2 cellular contexts compared by ENCODE assay signal in the genomic region with DNA sequence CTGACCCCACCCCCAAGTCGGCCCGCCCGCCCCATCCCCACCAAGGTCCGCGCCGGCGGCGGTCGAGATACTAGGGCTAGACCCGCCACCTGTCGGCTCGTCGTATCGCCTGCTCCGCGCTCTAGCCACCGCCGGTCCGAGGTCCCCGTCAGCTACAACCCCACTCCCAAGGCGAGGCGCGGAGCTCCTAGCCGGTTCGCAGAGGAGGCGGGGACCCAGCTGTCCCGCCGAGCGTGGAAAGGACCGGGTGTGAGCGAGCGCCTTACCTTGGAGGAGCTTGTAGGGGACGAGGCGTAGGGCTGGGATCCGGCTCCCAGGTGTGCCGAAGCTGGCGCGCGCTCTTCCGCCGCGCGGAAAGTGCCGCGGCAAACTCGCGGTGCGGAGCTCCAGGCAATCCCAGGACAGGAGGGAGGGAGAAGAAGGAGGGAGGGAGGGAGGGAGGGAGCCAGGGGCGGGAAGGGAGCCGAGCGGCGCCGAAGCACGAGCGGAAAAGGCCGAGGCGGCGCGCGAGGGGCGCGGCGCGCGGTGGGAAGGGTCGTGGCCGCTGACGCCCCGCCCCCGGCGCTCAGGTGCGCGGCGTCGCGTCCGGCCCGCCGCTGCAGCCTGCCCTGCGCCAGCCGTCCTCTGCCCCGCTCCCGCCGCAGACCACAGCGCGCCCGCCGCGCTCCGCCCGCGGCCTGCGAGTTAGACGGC.
TF ChIP-seq lines count a peak whose summit lies in the region.

A gene with protein sequence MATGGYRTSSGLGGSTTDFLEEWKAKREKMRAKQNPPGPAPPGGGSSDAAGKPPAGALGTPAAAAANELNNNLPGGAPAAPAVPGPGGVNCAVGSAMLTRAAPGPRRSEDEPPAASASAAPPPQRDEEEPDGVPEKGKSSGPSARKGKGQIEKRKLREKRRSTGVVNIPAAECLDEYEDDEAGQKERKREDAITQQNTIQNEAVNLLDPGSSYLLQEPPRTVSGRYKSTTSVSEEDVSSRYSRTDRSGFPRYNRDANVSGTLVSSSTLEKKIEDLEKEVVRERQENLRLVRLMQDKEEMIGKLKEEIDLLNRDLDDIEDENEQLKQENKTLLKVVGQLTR (minus strand): TSS at position 359 of the 693 bp plus-strand sequence. CDS start 720 bp downstream, outside the sequence.

TF ChIP-seq in HEK293, 187 proteins besides CTCF, POLR2A, EP300 and RAD21 (continued from another document and continues in another):
- TF ChIP-seq, protein P1, sequence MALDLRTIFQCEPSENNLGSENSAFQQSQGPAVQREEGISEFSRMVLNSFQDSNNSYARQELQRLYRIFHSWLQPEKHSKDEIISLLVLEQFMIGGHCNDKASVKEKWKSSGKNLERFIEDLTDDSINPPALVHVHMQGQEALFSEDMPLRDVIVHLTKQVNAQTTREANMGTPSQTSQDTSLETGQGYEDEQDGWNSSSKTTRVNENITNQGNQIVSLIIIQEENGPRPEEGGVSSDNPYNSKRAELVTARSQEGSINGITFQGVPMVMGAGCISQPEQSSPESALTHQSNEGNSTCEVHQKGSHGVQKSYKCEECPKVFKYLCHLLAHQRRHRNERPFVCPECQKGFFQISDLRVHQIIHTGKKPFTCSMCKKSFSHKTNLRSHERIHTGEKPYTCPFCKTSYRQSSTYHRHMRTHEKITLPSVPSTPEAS (tag by site-specific recombination; IDR thresholded peaks at IDR 0.05), result no peak
- no peak for TF ChIP-seq ZNF529 (tag by site-specific recombination; IDR thresholded peaks at IDR 0.05; ENCODE audit: insufficient replicate concordance)
- no peak for TF ChIP-seq MEIS1 (CRISPR knock-in tag; IDR thresholded peaks at IDR 0.05; ENCODE audit: borderline replicate concordance)
- TF ChIP-seq, protein P2, sequence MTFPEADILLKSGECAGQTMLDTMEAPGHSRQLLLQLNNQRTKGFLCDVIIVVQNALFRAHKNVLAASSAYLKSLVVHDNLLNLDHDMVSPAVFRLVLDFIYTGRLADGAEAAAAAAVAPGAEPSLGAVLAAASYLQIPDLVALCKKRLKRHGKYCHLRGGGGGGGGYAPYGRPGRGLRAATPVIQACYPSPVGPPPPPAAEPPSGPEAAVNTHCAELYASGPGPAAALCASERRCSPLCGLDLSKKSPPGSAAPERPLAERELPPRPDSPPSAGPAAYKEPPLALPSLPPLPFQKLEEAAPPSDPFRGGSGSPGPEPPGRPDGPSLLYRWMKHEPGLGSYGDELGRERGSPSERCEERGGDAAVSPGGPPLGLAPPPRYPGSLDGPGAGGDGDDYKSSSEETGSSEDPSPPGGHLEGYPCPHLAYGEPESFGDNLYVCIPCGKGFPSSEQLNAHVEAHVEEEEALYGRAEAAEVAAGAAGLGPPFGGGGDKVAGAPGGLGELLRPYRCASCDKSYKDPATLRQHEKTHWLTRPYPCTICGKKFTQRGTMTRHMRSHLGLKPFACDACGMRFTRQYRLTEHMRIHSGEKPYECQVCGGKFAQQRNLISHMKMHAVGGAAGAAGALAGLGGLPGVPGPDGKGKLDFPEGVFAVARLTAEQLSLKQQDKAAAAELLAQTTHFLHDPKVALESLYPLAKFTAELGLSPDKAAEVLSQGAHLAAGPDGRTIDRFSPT (tag by site-specific recombination; IDR thresholded peaks at IDR 0.05), result no peak
- TF ChIP-seq ZNF621 (tag by site-specific recombination; IDR thresholded peaks at IDR 0.05), result no peak
- TF ChIP-seq ZNF391 (tag by site-specific recombination; IDR thresholded peaks at IDR 0.05; ENCODE audit: borderline replicate concordance, low read depth), result peak; percentile 93; the same call in 1 of the 2 replicates
- TF ChIP-seq ZNF843 (tag by site-specific recombination; IDR thresholded peaks at IDR 0.05), result peak; percentile 65; the same call in 1 of the 2 replicates
- TF ChIP-seq, protein P3, sequence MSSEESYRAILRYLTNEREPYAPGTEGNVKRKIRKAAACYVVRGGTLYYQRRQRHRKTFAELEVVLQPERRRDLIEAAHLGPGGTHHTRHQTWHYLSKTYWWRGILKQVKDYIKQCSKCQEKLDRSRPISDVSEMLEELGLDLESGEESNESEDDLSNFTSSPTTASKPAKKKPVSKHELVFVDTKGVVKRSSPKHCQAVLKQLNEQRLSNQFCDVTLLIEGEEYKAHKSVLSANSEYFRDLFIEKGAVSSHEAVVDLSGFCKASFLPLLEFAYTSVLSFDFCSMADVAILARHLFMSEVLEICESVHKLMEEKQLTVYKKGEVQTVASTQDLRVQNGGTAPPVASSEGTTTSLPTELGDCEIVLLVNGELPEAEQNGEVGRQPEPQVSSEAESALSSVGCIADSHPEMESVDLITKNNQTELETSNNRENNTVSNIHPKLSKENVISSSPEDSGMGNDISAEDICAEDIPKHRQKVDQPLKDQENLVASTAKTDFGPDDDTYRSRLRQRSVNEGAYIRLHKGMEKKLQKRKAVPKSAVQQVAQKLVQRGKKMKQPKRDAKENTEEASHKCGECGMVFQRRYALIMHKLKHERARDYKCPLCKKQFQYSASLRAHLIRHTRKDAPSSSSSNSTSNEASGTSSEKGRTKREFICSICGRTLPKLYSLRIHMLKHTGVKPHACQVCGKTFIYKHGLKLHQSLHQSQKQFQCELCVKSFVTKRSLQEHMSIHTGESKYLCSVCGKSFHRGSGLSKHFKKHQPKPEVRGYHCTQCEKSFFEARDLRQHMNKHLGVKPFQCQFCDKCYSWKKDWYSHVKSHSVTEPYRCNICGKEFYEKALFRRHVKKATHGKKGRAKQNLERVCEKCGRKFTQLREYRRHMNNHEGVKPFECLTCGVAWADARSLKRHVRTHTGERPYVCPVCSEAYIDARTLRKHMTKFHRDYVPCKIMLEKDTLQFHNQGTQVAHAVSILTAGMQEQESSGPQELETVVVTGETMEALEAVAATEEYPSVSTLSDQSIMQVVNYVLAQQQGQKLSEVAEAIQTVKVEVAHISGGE (tag by site-specific recombination; conservative IDR thresholded peaks at IDR 0.05; ENCODE audit: low read depth), result 0 out of 2 replicates have a peak, but pooled peaks have one; percentile 15
- TF ChIP-seq ZNF155 (tag by site-specific recombination; IDR thresholded peaks at IDR 0.05), result no peak
- TF ChIP-seq ZNF660 (tag by site-specific recombination; IDR thresholded peaks at IDR 0.05), result peak; percentile 8
- no peak; the same call in none of the 2 replicates for TF ChIP-seq KLF10 (tag by site-specific recombination; IDR thresholded peaks at IDR 0.05)
- TF ChIP-seq, protein P4, sequence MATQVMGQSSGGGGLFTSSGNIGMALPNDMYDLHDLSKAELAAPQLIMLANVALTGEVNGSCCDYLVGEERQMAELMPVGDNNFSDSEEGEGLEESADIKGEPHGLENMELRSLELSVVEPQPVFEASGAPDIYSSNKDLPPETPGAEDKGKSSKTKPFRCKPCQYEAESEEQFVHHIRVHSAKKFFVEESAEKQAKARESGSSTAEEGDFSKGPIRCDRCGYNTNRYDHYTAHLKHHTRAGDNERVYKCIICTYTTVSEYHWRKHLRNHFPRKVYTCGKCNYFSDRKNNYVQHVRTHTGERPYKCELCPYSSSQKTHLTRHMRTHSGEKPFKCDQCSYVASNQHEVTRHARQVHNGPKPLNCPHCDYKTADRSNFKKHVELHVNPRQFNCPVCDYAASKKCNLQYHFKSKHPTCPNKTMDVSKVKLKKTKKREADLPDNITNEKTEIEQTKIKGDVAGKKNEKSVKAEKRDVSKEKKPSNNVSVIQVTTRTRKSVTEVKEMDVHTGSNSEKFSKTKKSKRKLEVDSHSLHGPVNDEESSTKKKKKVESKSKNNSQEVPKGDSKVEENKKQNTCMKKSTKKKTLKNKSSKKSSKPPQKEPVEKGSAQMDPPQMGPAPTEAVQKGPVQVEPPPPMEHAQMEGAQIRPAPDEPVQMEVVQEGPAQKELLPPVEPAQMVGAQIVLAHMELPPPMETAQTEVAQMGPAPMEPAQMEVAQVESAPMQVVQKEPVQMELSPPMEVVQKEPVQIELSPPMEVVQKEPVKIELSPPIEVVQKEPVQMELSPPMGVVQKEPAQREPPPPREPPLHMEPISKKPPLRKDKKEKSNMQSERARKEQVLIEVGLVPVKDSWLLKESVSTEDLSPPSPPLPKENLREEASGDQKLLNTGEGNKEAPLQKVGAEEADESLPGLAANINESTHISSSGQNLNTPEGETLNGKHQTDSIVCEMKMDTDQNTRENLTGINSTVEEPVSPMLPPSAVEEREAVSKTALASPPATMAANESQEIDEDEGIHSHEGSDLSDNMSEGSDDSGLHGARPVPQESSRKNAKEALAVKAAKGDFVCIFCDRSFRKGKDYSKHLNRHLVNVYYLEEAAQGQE (tag by site-specific recombination; IDR thresholded peaks at IDR 0.05), result 0 out of 2 replicates have a peak, but pooled peaks have one; percentile 11

TF ChIP-seq in SK-N-SH, 30 proteins besides CTCF, POLR2A, EP300 and RAD21 (continued from another document):
- TF ChIP-seq, protein P5, sequence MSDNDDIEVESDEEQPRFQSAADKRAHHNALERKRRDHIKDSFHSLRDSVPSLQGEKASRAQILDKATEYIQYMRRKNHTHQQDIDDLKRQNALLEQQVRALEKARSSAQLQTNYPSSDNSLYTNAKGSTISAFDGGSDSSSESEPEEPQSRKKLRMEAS (IDR thresholded peaks at IDR 0.05; ENCODE audit: low read depth), result no peak
- TF ChIP-seq, protein P6, sequence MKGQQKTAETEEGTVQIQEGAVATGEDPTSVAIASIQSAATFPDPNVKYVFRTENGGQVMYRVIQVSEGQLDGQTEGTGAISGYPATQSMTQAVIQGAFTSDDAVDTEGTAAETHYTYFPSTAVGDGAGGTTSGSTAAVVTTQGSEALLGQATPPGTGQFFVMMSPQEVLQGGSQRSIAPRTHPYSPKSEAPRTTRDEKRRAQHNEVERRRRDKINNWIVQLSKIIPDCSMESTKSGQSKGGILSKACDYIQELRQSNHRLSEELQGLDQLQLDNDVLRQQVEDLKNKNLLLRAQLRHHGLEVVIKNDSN (IDR thresholded peaks at IDR 0.05; ENCODE audit: borderline replicate concordance, low read depth), result no peak
- TF ChIP-seq, protein P7, sequence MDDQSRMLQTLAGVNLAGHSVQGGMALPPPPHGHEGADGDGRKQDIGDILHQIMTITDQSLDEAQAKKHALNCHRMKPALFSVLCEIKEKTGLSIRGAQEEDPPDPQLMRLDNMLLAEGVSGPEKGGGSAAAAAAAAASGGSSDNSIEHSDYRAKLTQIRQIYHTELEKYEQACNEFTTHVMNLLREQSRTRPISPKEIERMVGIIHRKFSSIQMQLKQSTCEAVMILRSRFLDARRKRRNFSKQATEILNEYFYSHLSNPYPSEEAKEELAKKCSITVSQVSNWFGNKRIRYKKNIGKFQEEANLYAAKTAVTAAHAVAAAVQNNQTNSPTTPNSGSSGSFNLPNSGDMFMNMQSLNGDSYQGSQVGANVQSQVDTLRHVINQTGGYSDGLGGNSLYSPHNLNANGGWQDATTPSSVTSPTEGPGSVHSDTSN (IDR thresholded peaks at IDR 0.05), result no peak
- TF ChIP-seq YY1 (IDR thresholded peaks at IDR 0.05; ENCODE audit: low read depth) (no peak), POLR2AphosphoS5 (IDR thresholded peaks at IDR 0.05; ENCODE audit: low read depth, low read length) (no peak), MXI1 (IDR thresholded peaks at IDR 0.05; ENCODE audit: low read depth, low read length) (no peak)
- TF ChIP-seq, protein P8, sequence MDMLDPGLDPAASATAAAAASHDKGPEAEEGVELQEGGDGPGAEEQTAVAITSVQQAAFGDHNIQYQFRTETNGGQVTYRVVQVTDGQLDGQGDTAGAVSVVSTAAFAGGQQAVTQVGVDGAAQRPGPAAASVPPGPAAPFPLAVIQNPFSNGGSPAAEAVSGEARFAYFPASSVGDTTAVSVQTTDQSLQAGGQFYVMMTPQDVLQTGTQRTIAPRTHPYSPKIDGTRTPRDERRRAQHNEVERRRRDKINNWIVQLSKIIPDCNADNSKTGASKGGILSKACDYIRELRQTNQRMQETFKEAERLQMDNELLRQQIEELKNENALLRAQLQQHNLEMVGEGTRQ (IDR thresholded peaks at IDR 0.05; ENCODE audit: borderline replicate concordance, low read depth, low read length), result no peak
- TF ChIP-seq, protein P4 (IDR thresholded peaks at IDR 0.05; ENCODE audit: low read depth, low read length), result no peak
- TF ChIP-seq, protein P9, sequence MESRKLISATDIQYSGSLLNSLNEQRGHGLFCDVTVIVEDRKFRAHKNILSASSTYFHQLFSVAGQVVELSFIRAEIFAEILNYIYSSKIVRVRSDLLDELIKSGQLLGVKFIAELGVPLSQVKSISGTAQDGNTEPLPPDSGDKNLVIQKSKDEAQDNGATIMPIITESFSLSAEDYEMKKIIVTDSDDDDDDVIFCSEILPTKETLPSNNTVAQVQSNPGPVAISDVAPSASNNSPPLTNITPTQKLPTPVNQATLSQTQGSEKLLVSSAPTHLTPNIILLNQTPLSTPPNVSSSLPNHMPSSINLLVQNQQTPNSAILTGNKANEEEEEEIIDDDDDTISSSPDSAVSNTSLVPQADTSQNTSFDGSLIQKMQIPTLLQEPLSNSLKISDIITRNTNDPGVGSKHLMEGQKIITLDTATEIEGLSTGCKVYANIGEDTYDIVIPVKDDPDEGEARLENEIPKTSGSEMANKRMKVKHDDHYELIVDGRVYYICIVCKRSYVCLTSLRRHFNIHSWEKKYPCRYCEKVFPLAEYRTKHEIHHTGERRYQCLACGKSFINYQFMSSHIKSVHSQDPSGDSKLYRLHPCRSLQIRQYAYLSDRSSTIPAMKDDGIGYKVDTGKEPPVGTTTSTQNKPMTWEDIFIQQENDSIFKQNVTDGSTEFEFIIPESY (IDR thresholded peaks at IDR 0.05; ENCODE audit: borderline replicate concordance, low read depth), result no peak
